Comparison of ENCODE assay signal across 22 cellular contexts in the genomic region with DNA sequence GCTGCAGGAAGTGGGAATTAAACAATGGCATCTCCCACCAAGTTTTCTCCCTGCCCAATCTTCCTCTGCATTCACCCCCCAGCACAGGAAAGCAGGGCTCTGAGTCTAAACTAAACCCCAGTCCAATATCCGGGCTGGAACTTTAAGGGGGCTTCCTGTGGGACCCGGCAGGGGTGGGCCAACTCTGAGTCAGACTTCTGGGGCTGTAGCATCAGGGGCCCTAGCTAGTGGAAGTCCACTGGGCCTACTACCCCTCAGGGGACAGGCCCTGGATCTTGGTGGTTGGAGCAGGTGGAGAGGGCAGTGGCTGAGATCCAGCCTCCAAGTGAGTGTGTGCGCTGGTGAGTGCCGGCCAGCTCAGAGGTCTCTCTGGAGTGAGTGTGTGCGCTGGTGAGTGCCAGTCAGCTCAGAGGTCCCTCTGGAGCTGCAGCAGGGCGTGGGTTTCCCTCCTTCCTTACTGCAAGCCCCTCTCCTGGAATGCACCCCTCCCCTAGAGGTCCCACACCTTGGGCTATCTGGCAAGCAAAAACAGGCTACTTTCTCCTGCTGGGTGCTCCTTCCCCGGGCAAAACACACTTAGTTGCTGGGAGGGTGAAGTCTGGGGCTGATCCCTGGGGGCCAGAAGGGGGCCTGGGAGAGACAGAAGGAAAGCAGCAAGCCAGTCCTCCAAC. TPM values are rescaled to one million over a fixed set of nuclear protein-coding genes. Genes with fewer than 3 reads are reported as not detected.
"Had no signal": no experiment of that assay in that cellular context is flagged by ENCODE, and none has a peak within 500 bp of the region (broad histone marks: within the 10 kb centered on the region; RNA-seq: fewer than 3 reads in every experiment).

No MANE protein-coding gene starts in this region.

- H3K27ac Mint-ChIP-seq: activated naive CD4-positive, alpha-beta T cell treated with anti-CD3 and anti-CD28 coated beads for 36 hours; activated naive CD8-positive, alpha-beta T cell treated with anti-CD3 and anti-CD28 coated beads, Interleukin-2, amount 50 U/mL, for 24 hours; activated T-helper 17 cell treated with anti-CD3 and anti-CD28 coated beads, Interleukin-2, amount 50 U/mL, for 72 hours; effector memory CD8-positive, alpha-beta T cell; stimulated activated memory B cell treated with anti-CD40 and anti-IgM and Interleukin-4, amounts not matched to agents 10 μg/mL and 1 μg/mL and 100 μg/mL, for 72 hours had no signal

- H3K36me3 ChIP-seq: breast epithelium, thyroid gland had no signal

- H3K4me1 ChIP-seq: breast epithelium, thyroid gland had no signal

- H3K4me3 ChIP-seq: breast epithelium, thyroid gland had no signal

- DNase-seq: activated CD4-positive, alpha-beta T cell treated with anti-CD3 and anti-CD28 coated beads, Interleukin-2, amount 50 U/mL, for 4 hours; activated naive CD4-positive, alpha-beta T cell treated with anti-CD3 and anti-CD28 coated beads for 36 hours; activated naive CD8-positive, alpha-beta T cell treated with anti-CD3 and anti-CD28 coated beads, Interleukin-2, amount 50 U/mL, for 24 hours; activated T-cell treated with anti-CD3 and anti-CD28 coated beads for 4 hours; aorta; cerebellar nuclear complex; effector memory CD8-positive, alpha-beta T cell; foreskin melanocyte; head of caudate nucleus; naive thymus-derived CD4-positive, alpha-beta T cell; stimulated activated CD4-positive, alpha-beta T cell treated with anti-CD3 and anti-CD28 coated beads, Interleukin-2, amount 100 ng/mL, for 48 hours; thyroid gland had no signal

- H3K9me3 Mint-ChIP-seq: activated naive CD4-positive, alpha-beta T cell treated with anti-CD3 and anti-CD28 coated beads for 36 hours had no signal

- H3K9me3 ChIP-seq: breast epithelium, thyroid gland had no signal

- H3K36me3 Mint-ChIP-seq: stimulated activated memory B cell treated with anti-CD40 and anti-IgM and Interleukin-4, amounts not matched to agents 10 μg/mL and 1 μg/mL and 100 μg/mL, for 72 hours had no signal

- H3K4me3 Mint-ChIP-seq: activated naive CD4-positive, alpha-beta T cell treated with anti-CD3 and anti-CD28 coated beads for 36 hours; activated naive CD8-positive, alpha-beta T cell treated with anti-CD3 and anti-CD28 coated beads, Interleukin-2, amount 50 U/mL, for 24 hours; activated T-helper 17 cell treated with anti-CD3 and anti-CD28 coated beads, Interleukin-2, amount 50 U/mL, for 72 hours; effector memory CD8-positive, alpha-beta T cell; naive thymus-derived CD4-positive, alpha-beta T cell; stimulated activated memory B cell treated with anti-CD40 and anti-IgM and Interleukin-4, amounts not matched to agents 10 μg/mL and 1 μg/mL and 100 μg/mL, for 72 hours had no signal

- H3K27ac ChIP-seq: breast epithelium, epithelial cell of prostate, thyroid gland had no signal

RNA-seq across cellular contexts. Expression of a gene that starts 5.6 kb away (rescaled TPM):
- total RNA-seq: activated naive CD4-positive, alpha-beta T cell treated with anti-CD3 and anti-CD28 coated beads for 36 hours; activated T-helper 17 cell treated with anti-CD3 and anti-CD28 coated beads, Interleukin-2, amount 50 U/mL, for 72 hours; aorta; breast epithelium; fibroblast of lung; left lobe of liver; lung microvascular endothelial cell; mononuclear cell; naive thymus-derived CD4-positive, alpha-beta T cell; skeletal muscle tissue; T-helper 2 cell treated with Interferon-gamma antibody and Interleukin-4, amounts not matched to agents 100 ng/mL and 5 ng/mL, for 36 hours had no signal
- polyA plus RNA-seq: aorta; fibroblast of lung; naive thymus-derived CD4-positive, alpha-beta T cell had no signal

RNA-seq across cellular contexts. Expression of a gene that starts 55.1 kb away (rescaled TPM):
- total RNA-seq: activated naive CD4-positive, alpha-beta T cell treated with anti-CD3 and anti-CD28 coated beads for 36 hours had no signal
- polyA plus RNA-seq: naive thymus-derived CD4-positive, alpha-beta T cell had no signal
